In the genomic region with DNA sequence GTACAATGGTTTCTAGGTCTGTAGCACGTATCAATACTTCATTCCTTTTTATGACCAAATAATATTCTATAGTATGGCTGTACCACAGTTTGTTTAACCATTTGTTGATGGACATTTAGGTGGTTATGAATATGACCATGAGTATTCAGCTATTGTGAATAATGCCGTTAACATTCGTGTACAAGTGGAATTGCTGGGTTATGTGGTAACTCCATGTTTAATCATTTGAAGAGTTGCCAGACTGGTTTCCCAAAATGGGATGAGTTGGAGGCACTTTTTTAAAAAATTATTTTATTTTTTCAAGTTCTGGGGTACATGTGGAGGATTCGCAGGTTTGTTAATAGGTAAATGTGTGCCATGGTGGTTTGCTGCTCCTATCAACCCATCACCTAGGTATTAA, we compare ENCODE assay signal across 1 cellular context.
TF ChIP-seq lines count a peak whose summit lies in the region.

No MANE protein-coding gene starts in this region.

TF ChIP-seq in GM12878, 131 proteins besides CTCF, POLR2A, EP300 and RAD21:
- no peak for TF ChIP-seq ZNF217 (IDR thresholded peaks at IDR 0.05)
- TF ChIP-seq, protein P1, sequence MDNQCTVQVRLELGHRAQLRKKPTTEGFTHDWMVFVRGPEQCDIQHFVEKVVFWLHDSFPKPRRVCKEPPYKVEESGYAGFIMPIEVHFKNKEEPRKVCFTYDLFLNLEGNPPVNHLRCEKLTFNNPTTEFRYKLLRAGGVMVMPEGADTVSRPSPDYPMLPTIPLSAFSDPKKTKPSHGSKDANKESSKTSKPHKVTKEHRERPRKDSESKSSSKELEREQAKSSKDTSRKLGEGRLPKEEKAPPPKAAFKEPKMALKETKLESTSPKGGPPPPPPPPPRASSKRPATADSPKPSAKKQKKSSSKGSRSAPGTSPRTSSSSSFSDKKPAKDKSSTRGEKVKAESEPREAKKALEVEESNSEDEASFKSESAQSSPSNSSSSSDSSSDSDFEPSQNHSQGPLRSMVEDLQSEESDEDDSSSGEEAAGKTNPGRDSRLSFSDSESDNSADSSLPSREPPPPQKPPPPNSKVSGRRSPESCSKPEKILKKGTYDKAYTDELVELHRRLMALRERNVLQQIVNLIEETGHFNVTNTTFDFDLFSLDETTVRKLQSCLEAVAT (IDR thresholded peaks at IDR 0.05) = 0 out of 2 replicates have a peak, but pooled peaks have one; percentile 35
